12 cellular contexts compared by ENCODE assay signal in the genomic region with DNA sequence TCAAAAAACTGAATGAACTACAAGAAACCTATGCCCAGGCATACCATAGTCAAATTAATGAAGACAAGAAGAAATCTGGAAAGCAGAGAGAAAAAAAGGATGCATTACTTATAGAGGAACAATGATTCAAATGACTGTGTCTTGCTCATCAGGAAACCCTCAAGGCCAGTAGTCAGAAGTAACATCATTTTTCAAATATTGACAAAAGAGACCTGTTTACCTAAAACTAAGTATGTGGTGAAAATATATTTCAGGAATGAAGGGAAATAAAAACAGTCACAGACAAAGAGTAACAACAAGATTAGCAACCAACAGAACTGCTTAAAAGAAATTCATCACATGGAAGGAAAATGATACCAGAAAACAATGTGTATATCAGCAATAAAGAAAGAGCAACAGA.
DNase-seq lines count a peak whose midpoint lies in the region; ATAC-seq and TF ChIP-seq lines count a peak whose summit lies in the region.
"Had no signal": no experiment of that assay in that cellular context is flagged by ENCODE, and none has a peak within 500 bp of the region (broad histone marks: within the 10 kb centered on the region; RNA-seq: fewer than 3 reads in every experiment).

No MANE protein-coding gene starts in this region.

- H3K9me3 Mint-ChIP-seq in stimulated activated naive B cell treated with anti-CD40 and anti-IgM and Interleukin-4, amounts not matched to agents 10 μg/mL and 1 μg/mL and 100 μg/mL, for 72 hours = no peaks in the 10 kb centered on the region
- peaks cover under 1% of the 10 kb centered on the region for H3K9me3 Mint-ChIP-seq in progenitor cell of endocrine pancreas (ENCODE audit: low read depth)

- no peaks in the 10 kb centered on the region for H3K9me3 ChIP-seq in adipocyte (ENCODE audit: control insufficient read depth, low read length)
- H3K9me3 ChIP-seq: BE2C had no signal

- H3K36me3 ChIP-seq in adipocyte (ENCODE audit: control insufficient read depth, insufficient read depth, low read length, severe bottlenecking) = no peaks in the 10 kb centered on the region
- H3K36me3 ChIP-seq: BE2C had no signal

- H3K4me1 ChIP-seq in adipocyte (ENCODE audit: control insufficient read depth, insufficient read depth, low read length) = no peaks in the 10 kb centered on the region

- peaks cover 6 to 7% of the 10 kb centered on the region in 2 donors for H3K36me3 Mint-ChIP-seq in stimulated activated naive B cell treated with anti-CD40 and anti-IgM and Interleukin-4, amounts not matched to agents 10 μg/mL and 1 μg/mL and 100 μg/mL, for 72 hours
- no peaks in the 10 kb centered on the region for H3K36me3 Mint-ChIP-seq in progenitor cell of endocrine pancreas (ENCODE audit: insufficient read depth)

- no peak for ATAC-seq in stimulated activated naive B cell treated with anti-CD40 and anti-IgM and Interleukin-4, amounts not matched to agents 10 μg/mL and 1 μg/mL and 100 μg/mL, for 72 hours (replicated peaks)

- H3K4me3 ChIP-seq in adipocyte (ENCODE audit: low read length) (no peak overlapping the region), fibroblast of villous mesenchyme (ENCODE audit: low read depth, low read length) (no peak overlapping the region)

- no peaks in the 10 kb centered on the region for H3K27me3 Mint-ChIP-seq in stimulated activated naive B cell treated with anti-CD40 and anti-IgM and Interleukin-4, amounts not matched to agents 10 μg/mL and 1 μg/mL and 100 μg/mL, for 72 hours
- H3K27me3 Mint-ChIP-seq in progenitor cell of endocrine pancreas = no peaks in the 10 kb centered on the region
- H3K27me3 Mint-ChIP-seq: CD4-positive, alpha-beta memory T cell had no signal

- no peak overlapping the region for H3K9ac ChIP-seq in adipocyte (ENCODE audit: low read length)

- TF ChIP-seq CTCF in fibroblast of villous mesenchyme (IDR thresholded peaks at IDR 0.05; ENCODE audit: insufficient read depth, low read depth, low read length) = no peak
- no peak for TF ChIP-seq CTCF in progenitor cell of endocrine pancreas (IDR thresholded peaks at IDR 0.05; ENCODE audit: unreplicated experiment)

- H3K27me3 ChIP-seq in adipocyte (replicated peaks; ENCODE audit: control insufficient read depth, insufficient read depth, low read length) = no peaks in the 10 kb centered on the region
- H3K27me3 ChIP-seq: BE2C had no signal

- H3K4me1 Mint-ChIP-seq in stimulated activated naive B cell treated with anti-CD40 and anti-IgM and Interleukin-4, amounts not matched to agents 10 μg/mL and 1 μg/mL and 100 μg/mL, for 72 hours = peaks cover 7 to 15% of the 10 kb centered on the region in 2 donors
- peaks cover 32% of the 10 kb centered on the region for H3K4me1 Mint-ChIP-seq in progenitor cell of endocrine pancreas (ENCODE audit: low read depth)

- H3K27ac Mint-ChIP-seq in stimulated activated naive B cell treated with anti-CD40 and anti-IgM and Interleukin-4, amounts not matched to agents 10 μg/mL and 1 μg/mL and 100 μg/mL, for 72 hours = peak overlapping the region; percentile 3
- H3K27ac Mint-ChIP-seq in progenitor cell of endocrine pancreas = no peak overlapping the region
- H3K27ac Mint-ChIP-seq: CD4-positive, alpha-beta memory T cell had no signal

- H3K4me3 Mint-ChIP-seq in stimulated activated naive B cell treated with anti-CD40 and anti-IgM and Interleukin-4, amounts not matched to agents 10 μg/mL and 1 μg/mL and 100 μg/mL, for 72 hours = no peak overlapping the region
- no peak overlapping the region for H3K4me3 Mint-ChIP-seq in progenitor cell of endocrine pancreas (ENCODE audit: low read depth)
- H3K4me3 Mint-ChIP-seq: CD4-positive, alpha-beta memory T cell had no signal

- DNase-seq in DMS53 treated with DMSO at 0.1 percent for 48 hours (lab: John Stamatoyannopoulos, UW; ENCODE audit: unreplicated experiment) (peak; percentile 17), adipocyte (ENCODE audit: low read depth) (peak; percentile 7), fibroblast of villous mesenchyme (ENCODE audit: low read depth) (peak; percentile 7), amygdala (lab: John Stamatoyannopoulos, UW) (no peak), GOT3 (lab: John Stamatoyannopoulos, UW) (no peak), progenitor cell of endocrine pancreas (ENCODE audit: low spot score, unreplicated experiment) (no peak)
- no peak for DNase-seq in stimulated activated naive B cell treated with anti-CD40 and anti-IgM and Interleukin-4, amounts not matched to agents 10 μg/mL and 1 μg/mL and 100 μg/mL, for 72 hours
- DNase-seq: BE2C; CD4-positive, alpha-beta memory T cell; COR-L47; DMS153; H7 had no signal

Comparison
In these comparisons a context has a peak if more than half of its experiments do, and no peak if none do; other contexts are left out.
1. DNase-seq: peak in DMS53 treated with DMSO at 0.1 percent for 48 hours (single experiment), adipocyte (single experiment) and fibroblast of villous mesenchyme (single experiment); none in stimulated activated naive B cell treated with anti-CD40 and anti-IgM and Interleukin-4, amounts not matched to agents 10 μg/mL and 1 μg/mL and 100 μg/mL, for 72 hours (single experiment), amygdala (0 of 56), GOT3 (single experiment) and progenitor cell of endocrine pancreas (single experiment).